Comparison of ENCODE assay signal across 8 cellular contexts in the genomic region with DNA sequence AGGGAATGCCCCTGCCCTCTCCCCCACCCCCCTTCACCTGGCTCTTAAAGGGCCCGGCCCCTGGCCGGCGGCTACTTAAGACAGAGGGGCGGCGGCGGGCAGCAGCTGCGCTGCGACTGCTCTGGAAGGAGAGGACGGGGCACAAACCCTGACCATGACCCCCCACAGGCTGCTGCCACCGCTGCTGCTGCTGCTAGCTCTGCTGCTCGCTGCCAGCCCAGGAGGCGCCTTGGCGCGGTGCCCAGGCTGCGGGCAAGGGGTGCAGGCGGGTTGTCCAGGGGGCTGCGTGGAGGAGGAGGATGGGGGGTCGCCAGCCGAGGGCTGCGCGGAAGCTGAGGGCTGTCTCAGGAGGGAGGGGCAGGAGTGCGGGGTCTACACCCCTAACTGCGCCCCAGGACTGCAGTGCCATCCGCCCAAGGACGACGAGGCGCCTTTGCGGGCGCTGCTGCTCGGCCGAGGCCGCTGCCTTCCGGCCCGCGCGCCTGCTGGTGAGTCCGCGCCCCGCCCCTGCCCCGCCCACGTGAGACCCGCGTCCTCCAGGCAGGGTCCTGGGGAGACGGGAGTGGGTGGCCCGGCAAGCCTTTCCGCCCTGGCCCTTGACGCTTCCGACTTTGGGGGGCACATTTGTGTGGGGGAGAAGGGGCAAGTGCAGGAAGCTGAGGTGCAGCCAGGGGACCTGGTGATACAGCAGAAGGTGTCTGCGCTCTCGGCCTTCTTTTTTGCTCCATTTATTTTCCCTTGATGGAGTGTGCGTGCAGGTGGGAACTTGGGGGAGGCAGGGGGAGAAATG. TPM values are rescaled to one million over a fixed set of nuclear protein-coding genes. Genes with fewer than 3 reads are reported as not detected.
A peak's percentile ranks its signal among the peaks of the same experiment; 100 is the strongest.
DNase-seq lines count a peak whose midpoint lies in the region; ATAC-seq and TF ChIP-seq lines count a peak whose summit lies in the region.

A gene with protein sequence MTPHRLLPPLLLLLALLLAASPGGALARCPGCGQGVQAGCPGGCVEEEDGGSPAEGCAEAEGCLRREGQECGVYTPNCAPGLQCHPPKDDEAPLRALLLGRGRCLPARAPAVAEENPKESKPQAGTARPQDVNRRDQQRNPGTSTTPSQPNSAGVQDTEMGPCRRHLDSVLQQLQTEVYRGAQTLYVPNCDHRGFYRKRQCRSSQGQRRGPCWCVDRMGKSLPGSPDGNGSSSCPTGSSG (plus strand): TSS at position 104 of the 790 bp plus-strand sequence. CDS start 51 bp downstream, at position 155.

- H3K27ac ChIP-seq in IMR-90 (ENCODE audit: insufficient read depth, low read length): peak within 1 kb of the TSS; percentile 94

- peak within 1 kb of the TSS; percentile 94 for H2BK20ac ChIP-seq in IMR-90 (ENCODE audit: low read depth, low read length)

- in situ Hi-C loops in IMR-90 (cut with MboI; ENCODE audit: low sequenced_read_pairs) (no loop called here), astrocyte of the spinal cord (cut with HindIII; ENCODE audit: low sequenced_read_pairs) (no loop called here)

- H3K4me2 ChIP-seq in IMR-90 (ENCODE audit: low read depth, low read length): peak within 1 kb of the TSS; percentile 98

- no peaks in the 10 kb centered on the region for H4K20me1 ChIP-seq in IMR-90 (ENCODE audit: insufficient read depth, low read length)

- peak within 1 kb of the TSS; percentile 100 for H2AK9ac ChIP-seq in IMR-90 (replicated peaks; ENCODE audit: low read depth, low read length, poor library complexity)

- H3K36me3 ChIP-seq in ES-I3 (ENCODE audit: insufficient read depth, low read length) (no peaks in the 10 kb centered on the region), IMR-90 (ENCODE audit: control insufficient read depth, insufficient read depth, low read length) (peaks cover 7% of the 10 kb centered on the region; the same call in 1 of the 2 replicates)

- peak within 1 kb of the TSS; percentile 95 for H2BK120ac ChIP-seq in IMR-90 (ENCODE audit: low read depth, low read length)

- POLR2A ChIA-PET in IMR-90 (lab: Charles Lee; ENCODE audit: unreplicated experiment): interaction anchor here (0.5 to 0.9 kb wide), 3 partner anchors 18 to 32 kb away, joined by 3 read pairs; partner anchors contain the start of gene SPRYD3

- peak within 1 kb of the TSS; percentile 96 for H2BK5ac ChIP-seq in IMR-90 (ENCODE audit: low read depth, low read length, poor library complexity, severe bottlenecking)

- peak within 1 kb of the TSS; percentile 100 for H3K4ac ChIP-seq in IMR-90 (ENCODE audit: low read depth, low read length)

- CTCF ChIA-PET in IMR-90 (lab: Yijun Ruan, JAX): interaction anchor here (1.0 to 3.9 kb wide), 4 partner anchors 11 to 59 kb away, joined by 4 to 39 read pairs (median 6); partner anchors contain the start of gene SPRYD3

- DNase-seq in IMR-90 (peak; percentile 34), astrocyte of the spinal cord (ENCODE audit: low read depth, low spot score) (peak; percentile 41), skeletal muscle cell (ENCODE audit: low read depth) (no peak), GM20000 (ENCODE audit: low spot score) (no peak), DMS114 treated with DMSO at 0.1 percent for 48 hours (lab: John Stamatoyannopoulos, UW; ENCODE audit: unreplicated experiment) (no peak)
- peak; percentile 66 for DNase-seq in T-helper 2 cell treated with Interferon-gamma antibody and Interleukin-4, amounts not matched to agents 5 μg/mL and 100 μg/mL, for 36 hours (ENCODE audit: low spot score)

- peak within 1 kb of the TSS; percentile 98; the same call in 2 of the 3 replicates for H2BK15ac ChIP-seq in IMR-90 (ENCODE audit: low read depth, low read length)

- no peaks in the 10 kb centered on the region for H3K9me3 Mint-ChIP-seq in T-helper 2 cell treated with Interferon-gamma antibody and Interleukin-4, amounts not matched to agents 5 μg/mL and 100 μg/mL, for 36 hours

- H3K4me3 ChIP-seq in IMR-90 (ENCODE audit: insufficient read depth, low read depth, low read length): peak within 1 kb of the TSS; percentile 60
- H3K4me3 ChIP-seq in astrocyte of the spinal cord (ENCODE audit: low read depth, low read length): peak within 1 kb of the TSS; percentile 59
- peak within 1 kb of the TSS; percentile 72 for H3K4me3 ChIP-seq in iPS-11a (ENCODE audit: low read depth, low read length)
- peak within 1 kb of the TSS; percentile 63 for H3K4me3 ChIP-seq in skeletal muscle cell (ENCODE audit: low read depth, low read length)

- H3K9ac ChIP-seq in ES-I3 (ENCODE audit: low read depth, low read length): peak within 1 kb of the TSS; percentile 53
- peak within 1 kb of the TSS; percentile 81 for H3K9ac ChIP-seq in IMR-90 (ENCODE audit: low read depth, low read length)

- peak within 1 kb of the TSS; percentile 97 for H4K5ac ChIP-seq in IMR-90 (ENCODE audit: low read depth, low read length)

- peaks cover 19% of the 10 kb centered on the region for H3K4me1 ChIP-seq in ES-I3 (ENCODE audit: insufficient read depth, low read length)
- H3K4me1 ChIP-seq in IMR-90 (ENCODE audit: control insufficient read depth, insufficient read depth, low read length): peaks cover 32% of the 10 kb centered on the region

- peak within 1 kb of the TSS; percentile 84 to 96 for H4K8ac ChIP-seq in IMR-90 (ENCODE audit: low read depth in 2 of 2, low read length in 2 of 2)

- peaks cover 28% of the 10 kb centered on the region for H3K9me1 ChIP-seq in IMR-90 (ENCODE audit: insufficient read depth, low read length)

- TF ChIP-seq POLR2A in IMR-90 (IDR thresholded peaks at IDR 0.05; ENCODE audit: low read depth, low read length): no peak

- dilution Hi-C loops in IMR-90 (cut with HindIII; ENCODE audit: low sequenced_read_pairs, unreplicated experiment): no loop called here

- H3K79me1 ChIP-seq in IMR-90 (ENCODE audit: low read depth in 1 of 2, low read length in 2 of 2): peaks cover 0 to 38% of the 10 kb centered on the region in 2 experiments; a peak in 3 of 4 replicates

- H2AFZ ChIP-seq in IMR-90 (replicated peaks; ENCODE audit: low read length, poor library complexity): peak within 1 kb of the TSS; percentile 89

- TF ChIP-seq CTCF in IMR-90 (conservative IDR thresholded peaks at IDR 0.05; ENCODE audit: low read depth, low read length) (no peak), astrocyte of the spinal cord (IDR thresholded peaks at IDR 0.05; ENCODE audit: low read depth, low read length) (no peak), GM20000 (IDR thresholded peaks at IDR 0.05; ENCODE audit: extremely low read depth, missing control alignments) (no peak)

- intact Hi-C loops in IMR-90 (cut with micrococcal nuclease): loop anchor here (2.0 kb wide), 1 partner anchor 83 kb away; the partner anchor contains the start of genes CSAD and ZNF740

- peaks cover 31% of the 10 kb centered on the region for H3K4me1 Mint-ChIP-seq in T-helper 2 cell treated with Interferon-gamma antibody and Interleukin-4, amounts not matched to agents 5 μg/mL and 100 μg/mL, for 36 hours (ENCODE audit: low read depth)

- H3K18ac ChIP-seq in IMR-90 (ENCODE audit: low read depth, low read length): peak within 1 kb of the TSS; percentile 96

- H4K91ac ChIP-seq in IMR-90 (ENCODE audit: insufficient read depth, low read depth, low read length): peak within 1 kb of the TSS; percentile 96

- H2AK5ac ChIP-seq in IMR-90 (ENCODE audit: low read depth, low read length): peak within 1 kb of the TSS; percentile 100

- peak within 1 kb of the TSS; percentile 83 for H3K4me3 Mint-ChIP-seq in T-helper 2 cell treated with Interferon-gamma antibody and Interleukin-4, amounts not matched to agents 5 μg/mL and 100 μg/mL, for 36 hours

- H3K36me3 Mint-ChIP-seq in T-helper 2 cell treated with Interferon-gamma antibody and Interleukin-4, amounts not matched to agents 5 μg/mL and 100 μg/mL, for 36 hours (ENCODE audit: low read depth): no peaks in the 10 kb centered on the region

- ATAC-seq in IMR-90 (ENCODE audit: low read depth): peak; percentile 48

- peak within 1 kb of the TSS; percentile 99 for H3K14ac ChIP-seq in IMR-90 (replicated peaks; ENCODE audit: low read depth, low read length)

- H3K56ac ChIP-seq in IMR-90 (ENCODE audit: extremely low read depth, insufficient read depth, low read length): peak within 1 kb of the TSS; percentile 98

- no TSS peak for BruUV-seq in IMR-90 (replicated peaks; lab: Mats Ljungman, UMichigan)

- peak within 1 kb of the TSS; percentile 68 for H3K27ac Mint-ChIP-seq in T-helper 2 cell treated with Interferon-gamma antibody and Interleukin-4, amounts not matched to agents 5 μg/mL and 100 μg/mL, for 36 hours

- H3K9me3 ChIP-seq in ES-I3 (ENCODE audit: control insufficient read depth, insufficient read depth, low read length): no peaks in the 10 kb centered on the region
- H3K9me3 ChIP-seq in IMR-90 (ENCODE audit: control insufficient read depth, insufficient read depth, low read length): no peaks in the 10 kb centered on the region

- no peak for TF ChIP-seq RAD21 in IMR-90 (IDR thresholded peaks at IDR 0.05; ENCODE audit: low read length)

- H3K27me3 Mint-ChIP-seq in T-helper 2 cell treated with Interferon-gamma antibody and Interleukin-4, amounts not matched to agents 5 μg/mL and 100 μg/mL, for 36 hours (ENCODE audit: low read depth): peaks cover 18% of the 10 kb centered on the region

- peak within 1 kb of the TSS; percentile 96 for H3K23ac ChIP-seq in IMR-90 (ENCODE audit: low read depth, low read length)

- no peaks in the 10 kb centered on the region for H3K27me3 ChIP-seq in IMR-90 (ENCODE audit: control insufficient read depth, insufficient read depth, low read length)

- 1% methylated on average over 28 of the region's 51 CpGs; no CpG with 5 or more reads in 1 of the 2 experiments for WGBS in IMR-90 (ENCODE audit: extremely low coverage in 2 of 2, insufficient read length in 1 of 2), 2 experiments

TF ChIP-seq in IMR-90, 13 proteins besides CTCF, POLR2A, EP300 and RAD21:
- peak; percentile 48; the same call in 1 of the 2 replicates for TF ChIP-seq MXI1 (IDR thresholded peaks at IDR 0.05; ENCODE audit: borderline replicate concordance, low read depth, low read length)
- TF ChIP-seq RFX5 (IDR thresholded peaks at IDR 0.05; ENCODE audit: low read depth, low read length): no peak
- 0 out of 2 replicates have a peak, but pooled peaks have one; percentile 10 for TF ChIP-seq USF2 (IDR thresholded peaks at IDR 0.05; ENCODE audit: low read depth, low read length)

RNA-seq across cellular contexts. Expression of the gene that starts here (rescaled TPM):
- total RNA-seq in IMR-90 (2012; rRNA removed): 124 and 140 TPM in 2 replicates
- 337 and 373 TPM in 2 replicates for polyA plus RNA-seq in IMR-90 (2012; rRNA removed)
- polyA plus RNA-seq in IMR-90 (2012; cell fraction: cytosol; rRNA removed): 592 and 623 TPM in 2 replicates
- 90.7 and 186 TPM in 2 replicates for polyA plus RNA-seq in IMR-90 (2012; cell fraction: nucleus; rRNA removed; ENCODE audit: low replicate concordance)

Comparison
In these comparisons a context has a peak if more than half of its experiments do, and no peak if none do; other contexts are left out.
1. DNase-seq: peak in IMR-90 (single experiment), T-helper 2 cell treated with Interferon-gamma antibody and Interleukin-4, amounts not matched to agents 5 μg/mL and 100 μg/mL, for 36 hours (single experiment) and astrocyte of the spinal cord (single experiment); none in skeletal muscle cell (single experiment), GM20000 (single experiment) and DMS114 treated with DMSO at 0.1 percent for 48 hours (single experiment).
2. Peak in every context shown above with its lines, with median percentiles within 50 percentile points of each other: H3K4me3 ChIP-seq.